Comparison of ENCODE assay signal across 15 cellular contexts in the genomic region with DNA sequence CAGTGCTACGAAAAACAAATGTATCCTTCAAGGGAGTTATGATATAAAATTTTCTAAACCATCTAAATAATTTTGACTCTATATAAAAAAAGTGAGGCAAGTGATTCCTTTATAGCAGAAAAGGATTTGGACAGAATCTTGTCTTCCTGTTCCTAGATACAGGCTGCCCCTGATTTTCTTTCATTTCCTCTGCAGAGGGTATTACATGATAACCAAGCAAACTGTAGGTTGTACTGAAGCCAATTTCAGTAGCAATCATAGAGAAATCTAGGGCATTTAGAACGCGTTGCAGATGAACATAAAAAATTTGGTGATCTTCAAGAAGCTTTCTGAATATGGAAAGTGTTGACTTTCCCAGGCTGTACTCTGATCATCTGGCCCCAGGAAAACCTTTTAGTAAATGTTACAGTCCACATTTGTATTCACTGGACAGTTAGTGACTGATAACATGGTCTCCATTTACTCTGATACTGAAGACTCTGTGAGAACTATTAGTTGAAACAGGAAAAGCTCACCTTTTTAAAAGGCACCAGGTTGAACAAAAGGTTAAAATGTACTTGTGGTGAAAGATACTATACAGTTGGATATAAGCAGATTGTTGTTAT. TPM values are rescaled to one million over a fixed set of nuclear protein-coding genes. Genes with fewer than 3 reads are reported as not detected.
"Had no signal": no experiment of that assay in that cellular context is flagged by ENCODE, and none has a peak within 500 bp of the region (broad histone marks: within the 10 kb centered on the region; RNA-seq: fewer than 3 reads in every experiment).

No MANE protein-coding gene starts in this region.

- H3K36me3 ChIP-seq: ovary, transverse colon, WERI-Rb-1 had no signal

- DNase-seq: activated CD4-positive, alpha-beta T cell treated with anti-CD3 and anti-CD28 coated beads, Interleukin-2, amount 10 ng/mL, durations not matched to agents 24 days and 14 days; activated T-cell treated with anti-CD3 and anti-CD28 coated beads for 4 hours; amniotic stem cell; body of pancreas; endodermal cell; immature natural killer cell; left colon; mesendoderm; ovary; stimulated activated CD4-positive, alpha-beta T cell treated with anti-CD3 and anti-CD28 coated beads, Interleukin-15, amount 100 ng/mL, for 24 hours; stimulated activated CD4-positive, alpha-beta T cell treated with anti-CD3 and anti-CD28 coated beads, Interleukin-4, amount 100 ng/mL, for 4 hours; transverse colon; WERI-Rb-1 had no signal

- H3K9me3 ChIP-seq: body of pancreas, ovary, transverse colon had no signal

- ATAC-seq: activated naive CD4-positive, alpha-beta T cell treated with anti-CD3 and anti-CD28 coated beads, Interleukin-2, amount 50 U/mL, for 72 hours; body of pancreas; left colon had no signal

- H3K4me3 ChIP-seq: body of pancreas, ovary, transverse colon had no signal

- H3K27me3 ChIP-seq: body of pancreas, ovary, transverse colon had no signal

- H3K27ac ChIP-seq: body of pancreas, ovary, transverse colon, WERI-Rb-1 had no signal

RNA-seq across cellular contexts. Expression of gene UTS2B, which starts 9.1 kb away (rescaled TPM):
- total RNA-seq: activated CD4-positive, alpha-beta T cell treated with anti-CD3 and anti-CD28 coated beads, Interleukin-2, amount 10 ng/mL, durations not matched to agents 24 days and 14 days; activated CD8-positive, alpha-beta memory T cell treated with anti-CD3 and anti-CD28 coated beads for 36 hours; activated naive CD4-positive, alpha-beta T cell treated with anti-CD3 and anti-CD28 coated beads, Interleukin-2, amount 50 U/mL, for 72 hours; body of pancreas; left colon had no signal
- polyA plus RNA-seq: immature natural killer cell had no signal
